18 cellular contexts compared by ENCODE assay signal in the genomic region with DNA sequence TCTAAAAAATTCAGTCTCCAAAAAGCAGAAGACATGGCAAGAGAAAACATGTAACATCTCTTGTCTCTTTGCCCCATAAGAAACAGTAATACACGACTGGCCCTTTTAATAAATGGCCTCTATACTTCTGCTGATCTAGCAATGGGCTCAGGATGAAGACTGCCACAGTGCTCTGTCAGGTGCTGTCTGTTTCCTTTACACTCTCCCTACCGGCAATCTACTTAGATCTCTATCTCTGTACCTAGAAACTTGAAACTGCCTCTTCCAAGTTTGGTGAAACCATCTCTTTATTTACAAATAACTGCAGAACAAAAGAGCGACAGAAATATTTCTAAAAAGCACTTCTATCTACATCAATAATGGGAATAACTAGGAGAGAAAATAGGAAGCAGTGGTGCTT.
"Had no signal": no experiment of that assay in that cellular context is flagged by ENCODE, and none has a peak within 500 bp of the region (broad histone marks: within the 10 kb centered on the region; RNA-seq: fewer than 3 reads in every experiment).

No MANE protein-coding gene starts in this region.

- H3K27me3 Mint-ChIP-seq: IgD-negative memory B cell had no signal

- H3K36me3 Mint-ChIP-seq: IgD-negative memory B cell had no signal

- H3K27ac Mint-ChIP-seq: IgD-negative memory B cell had no signal

- FAIRE-seq: HTR-8/SVneo had no signal

- H3K4me3 Mint-ChIP-seq: IgD-negative memory B cell had no signal

- H3K27ac ChIP-seq: HL-60 had no signal

- H3K4me1 Mint-ChIP-seq: IgD-negative memory B cell had no signal

- DNase-seq: KBM-7, NCI-H1092, NCI-H1105 treated with DMSO at 0.1 percent for 48 hours, NCI-H1417 treated with DMSO at 0.1 percent for 48 hours, NCI-H146, NCI-H1694 treated with DMSO at 0.1 percent for 48 hours, NCI-H1930, NCI-H2081, NCI-H2107, NCI-H2227 treated with DMSO at 0.1 percent for 48 hours, NCI-H524 treated with DMSO at 0.1 percent for 48 hours, NCI-H69, NCI-H774, Right ventricle myocardium superior, RPMI8226 had no signal
